11 cellular contexts compared by ENCODE assay signal in genomic region chr7:50667789-50668226, GRCh38.
DNase-seq lines count a peak whose midpoint lies in the region; ATAC-seq and TF ChIP-seq lines count a peak whose summit lies in the region.
"Had no signal": no experiment of that assay in that cellular context is flagged by ENCODE, and none has a peak within 500 bp of the region (broad histone marks: within the 10 kb centered on the region; RNA-seq: fewer than 3 reads in every experiment).

No MANE protein-coding gene starts in this region.

- no peak for TF ChIP-seq CTCF in C4-2B (conservative IDR thresholded peaks at IDR 0.05)
- TF ChIP-seq CTCF in left lung (IDR thresholded peaks at IDR 0.05), result no peak

- ATAC-seq in left lung (peak; percentile 19), HG02571 (IDR thresholded peaks at IDR 0.05; ENCODE audit: unreplicated experiment) (no peak)

- peak overlapping the region; percentile 46 for H3K27ac ChIP-seq in C4-2B
- H3K27ac ChIP-seq in left lung, result peak overlapping the region; percentile 2 to 53
- H3K27ac ChIP-seq in skeletal muscle tissue (ENCODE audit: low read depth, low read length), result peak overlapping the region; percentile 91
- H3K27ac ChIP-seq: SJSA1 had no signal

- H3K9me3 ChIP-seq in left lung (no peaks in the 10 kb centered on the region), skeletal muscle tissue (ENCODE audit: control insufficient read depth in 3 of 3, low read length in 3 of 3) (no peaks in the 10 kb centered on the region)
- H3K9me3 ChIP-seq: SJSA1 had no signal

- peak overlapping the region; percentile 47 to 80 (median 54) for H3K9ac ChIP-seq in skeletal muscle tissue (ENCODE audit: low read depth in 1 of 3, low read length in 3 of 3)

- no peak overlapping the region for H3K4me3 ChIP-seq in left lung
- H3K4me3 ChIP-seq in skeletal muscle tissue (ENCODE audit: low read length in 3 of 3), result peak overlapping the region; percentile 31 to 38 (median 34)
- H3K4me3 ChIP-seq: GM23338, SJSA1 had no signal

- H3K27me3 ChIP-seq in left lung, result no peaks in the 10 kb centered on the region
- no peaks in the 10 kb centered on the region for H3K27me3 ChIP-seq in skeletal muscle tissue (ENCODE audit: control insufficient read depth in 3 of 3, insufficient read depth in 3 of 3, low read length in 3 of 3)
- H3K27me3 ChIP-seq: SJSA1 had no signal

- H3K4me1 ChIP-seq in left lung (peaks cover 21 to 50% of the 10 kb centered on the region in 2 donors), skeletal muscle tissue (ENCODE audit: control insufficient read depth in 3 of 3, insufficient read depth in 3 of 3, low read length in 3 of 3) (peaks cover 59 to 84% (median 65%) of the 10 kb centered on the region in 3 donors)

- peaks cover 0 to 26% of the 10 kb centered on the region in 2 donors for H3K36me3 ChIP-seq in left lung
- H3K36me3 ChIP-seq in skeletal muscle tissue (ENCODE audit: control insufficient read depth in 3 of 3, insufficient read depth in 3 of 3, low read length in 3 of 3), result peaks cover 0 to 8% (median 3%) of the 10 kb centered on the region in 3 donors
- H3K36me3 ChIP-seq: SJSA1 had no signal

- intact Hi-C loops in left lung (cut with DNase I), result no loop called here

- DNase-seq in cerebellum (ENCODE audit: low spot score), result peak; percentile 40
- no peak for DNase-seq in left lung
- DNase-seq in RKO (ENCODE audit: low spot score), result no peak
- DNase-seq in central memory CD4-positive, alpha-beta T cell, result no peak
- no peak for DNase-seq in NCI-H1417 (lab: John Stamatoyannopoulos, UW)
- DNase-seq: NCI-H2029 treated with DMSO at 0.1 percent for 48 hours had no signal

Comparison
In these comparisons a context has a peak if more than half of its experiments do, and no peak if none do; other contexts are left out.
1. H3K27ac ChIP-seq: peak in every context shown above with its lines; median percentile 91 in skeletal muscle tissue; 46 in C4-2B; 28 in left lung.
2. H3K4me3 ChIP-seq: peak in skeletal muscle tissue (3 of 3); none in left lung (0 of 2).